Comparison of ENCODE assay signal across 8 cellular contexts in the genomic region with DNA sequence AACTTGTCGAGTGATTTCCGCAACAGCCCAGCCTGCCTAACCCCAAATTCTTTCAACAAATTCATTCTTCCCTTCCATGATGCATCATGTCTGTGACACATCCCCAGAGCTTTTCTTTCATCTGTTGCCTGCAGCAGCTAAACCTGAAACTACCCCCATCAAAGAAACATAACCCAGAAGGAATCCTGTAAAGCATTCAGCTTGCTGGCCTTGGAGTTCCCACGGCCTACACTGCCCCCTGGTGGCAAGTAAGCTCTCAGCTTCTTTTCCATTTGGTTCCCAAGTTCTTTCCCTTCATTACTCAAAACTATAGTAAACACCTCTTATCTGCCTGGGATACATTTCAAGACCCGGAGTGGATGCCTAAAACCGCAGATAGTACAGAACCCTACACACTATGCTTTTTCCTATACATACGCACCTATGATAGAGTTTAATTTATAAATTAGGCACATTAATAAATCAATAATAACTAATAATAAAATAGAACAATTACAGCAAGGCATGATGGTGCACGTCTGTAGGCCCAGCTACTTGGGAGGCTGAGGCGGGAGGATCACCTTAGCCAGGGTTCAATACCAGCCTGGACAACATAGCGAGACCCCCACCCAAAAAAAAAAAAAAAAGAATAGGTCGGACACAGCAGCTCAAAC. TPM values are rescaled to one million over a fixed set of nuclear protein-coding genes. Genes with fewer than 3 reads are reported as not detected.
DNase-seq lines count a peak whose midpoint lies in the region; ATAC-seq, FAIRE-seq and TF ChIP-seq lines count a peak whose summit lies in the region.

No MANE protein-coding gene starts in this region.

- peak; percentile 69 for FAIRE-seq in HTR-8/SVneo (lab: Jason Lieb, UNC)

- peak overlapping the region; percentile 25 for H3K27ac Mint-ChIP-seq in CD4-positive, alpha-beta T cell
- H3K27ac Mint-ChIP-seq in endodermal cell: no peak overlapping the region

- no peaks in the 10 kb centered on the region for H3K27me3 Mint-ChIP-seq in CD4-positive, alpha-beta T cell
- no peaks in the 10 kb centered on the region for H3K27me3 Mint-ChIP-seq in endodermal cell (ENCODE audit: insufficient read depth)

- H3K4me3 Mint-ChIP-seq in CD4-positive, alpha-beta T cell: no peak overlapping the region
- H3K4me3 Mint-ChIP-seq in endodermal cell: no peak overlapping the region

- H3K9ac ChIP-seq in endodermal cell (ENCODE audit: extremely low read depth, low read length, poor library complexity, severe bottlenecking): no peak overlapping the region

- H3K4me3 ChIP-seq in endodermal cell (ENCODE audit: low read length): no peak overlapping the region

- peaks cover 11% of the 10 kb centered on the region for H3K4me1 Mint-ChIP-seq in CD4-positive, alpha-beta T cell (ENCODE audit: low read depth)
- peaks cover 4% of the 10 kb centered on the region for H3K4me1 Mint-ChIP-seq in endodermal cell

- no peaks in the 10 kb centered on the region for H3K36me3 ChIP-seq in endodermal cell (ENCODE audit: control insufficient read depth, insufficient read depth, low read length)

- H3K9me3 Mint-ChIP-seq in CD4-positive, alpha-beta T cell: no peaks in the 10 kb centered on the region
- no peaks in the 10 kb centered on the region for H3K9me3 Mint-ChIP-seq in endodermal cell

- H3K27ac ChIP-seq in CD4-positive, alpha-beta T cell (ENCODE audit: low read depth, low read length): no peak overlapping the region
- H3K27ac ChIP-seq in endodermal cell (ENCODE audit: low read depth, low read length): no peak overlapping the region

- H3K4me1 ChIP-seq in endodermal cell (ENCODE audit: control insufficient read depth, insufficient read depth, low read length): no peaks in the 10 kb centered on the region

- WGBS in endodermal cell (ENCODE audit: insufficient coverage in 1 of 2, insufficient read length in 1 of 2), 2 experiments: 53 to 68% methylated on average over 3 to 9 of the region's 10 CpGs

- intact Hi-C loops in CD4-positive, alpha-beta T cell (cut with DNase I, micrococcal nuclease): loop anchor here (1.0 to 5.0 kb wide), 4 partner anchors 15 to 317 kb away; partner anchors contain the start of gene PHLDB3 (in 1 of the 2)

- no peaks in the 10 kb centered on the region for H3K9me3 ChIP-seq in CD4-positive, alpha-beta T cell (ENCODE audit: control insufficient read depth, low read length)
- no peaks in the 10 kb centered on the region for H3K9me3 ChIP-seq in endodermal cell (ENCODE audit: control insufficient read depth, low read length)

- TF ChIP-seq CTCF in CD4-positive, alpha-beta T cell (IDR thresholded peaks at IDR 0.05): peak; percentile 92
- peak; percentile 98 for TF ChIP-seq CTCF in endodermal cell (conservative IDR thresholded peaks at IDR 0.05)

- DNase-seq in CD4-positive, alpha-beta T cell: peak; percentile 71 to 83 (median 77)
- peak; percentile 86 for DNase-seq in HTR-8/SVneo (ENCODE audit: insufficient read length, low spot score)
- DNase-seq in NK-92 (lab: John Stamatoyannopoulos, UW; ENCODE audit: unreplicated experiment): peak; percentile 31
- peak; percentile 88 for DNase-seq in activated CD8-positive, alpha-beta memory T cell treated with anti-CD3 and anti-CD28 coated beads for 24 hours
- peak; percentile 91 for DNase-seq in endodermal cell
- DNase-seq in midbrain (lab: John Stamatoyannopoulos, UW): peak; percentile 80
- peak; percentile 58 to 79 for DNase-seq in stimulated activated CD8-positive, alpha-beta memory T cell treated with anti-CD3 and anti-CD28 coated beads, Interleukin-4, amount 100 ng/mL, for 4 hours (ENCODE audit: low read depth in 2 of 2, low spot score in 1 of 2)

- no peaks in the 10 kb centered on the region for H3K27me3 ChIP-seq in CD4-positive, alpha-beta T cell (ENCODE audit: control insufficient read depth, insufficient read depth, low read length)
- H3K27me3 ChIP-seq in endodermal cell (ENCODE audit: control insufficient read depth, insufficient read depth, low read length, poor library complexity, severe bottlenecking): no peaks in the 10 kb centered on the region

- CTCF ChIA-PET in CD4-positive, alpha-beta T cell (lab: Charles Lee): interaction anchor here (0.6 to 5.1 kb wide), 19 partner anchors 10 to 90 kb away, joined by 3 to 96 read pairs (median 5); partner anchors contain the start of genes IRGQ, LYPD3, PHLDB3 and ZNF575

- H3K36me3 Mint-ChIP-seq in CD4-positive, alpha-beta T cell (ENCODE audit: low read depth): peaks cover 17% of the 10 kb centered on the region
- peaks cover 4% of the 10 kb centered on the region for H3K36me3 Mint-ChIP-seq in endodermal cell (ENCODE audit: low read depth)

- peak; percentile 99 for ATAC-seq in CD4-positive, alpha-beta T cell (ENCODE audit: poor library complexity)
- no peak for ATAC-seq in HG02588 (IDR thresholded peaks at IDR 0.05; ENCODE audit: unreplicated experiment)

- POLR2A ChIA-PET in CD4-positive, alpha-beta T cell (lab: Charles Lee): interaction anchor here (0.7 to 3.5 kb wide), 11 partner anchors 13 to 87 kb away, joined by 3 to 67 read pairs (median 12); partner anchors contain the start of genes IRGQ, PHLDB3 and ZNF575

RNA-seq across cellular contexts. Expression of gene ETHE1, which starts 7.4 kb away (rescaled TPM):
- total RNA-seq in CD4-positive, alpha-beta T cell: 10 to 100 TPM; 20.2 to 21.7 TPM
- total RNA-seq in endodermal cell: 10 to 100 TPM; 13.0 to 15.2 TPM
- polyA plus RNA-seq in endodermal cell (2013, experiment 1 of 2): 21.1 TPM
- 17.8 TPM for polyA plus RNA-seq in endodermal cell (2013, experiment 2 of 2)

RNA-seq across cellular contexts. Expression of gene ZNF575, which starts 13.4 kb away (rescaled TPM):
- 1 to 10 TPM; 2.6 to 2.7 TPM for total RNA-seq in CD4-positive, alpha-beta T cell
- total RNA-seq in endodermal cell: under 1 TPM; 0.22 TPM
- polyA plus RNA-seq in endodermal cell (2013, experiment 1 of 2): 1.2 TPM
- polyA plus RNA-seq in endodermal cell (2013, experiment 2 of 2): 1.5 TPM

RNA-seq across cellular contexts. Expression of gene PHLDB3, which starts 15.0 kb away (rescaled TPM):
- 10 to 100 TPM; 75.1 to 77.4 TPM for total RNA-seq in CD4-positive, alpha-beta T cell
- total RNA-seq in endodermal cell: 10 to 100 TPM in 1 of 2 donors, 1 to 10 TPM in 1; 7.7 to 13.5 TPM
- polyA plus RNA-seq in endodermal cell (2013, experiment 1 of 2): 7.9 TPM
- polyA plus RNA-seq in endodermal cell (2013, experiment 2 of 2): 9.2 TPM

RNA-seq across cellular contexts. Expression of gene LYPD3, which starts 54.2 kb away (rescaled TPM):
- 10 to 100 TPM; 35.6 to 37.3 TPM for total RNA-seq in CD4-positive, alpha-beta T cell
- total RNA-seq in endodermal cell: under 1 TPM; 0.33 to 0.51 TPM
- polyA plus RNA-seq in endodermal cell (2013, experiment 1 of 2): 1.9 TPM
- polyA plus RNA-seq in endodermal cell (2013, experiment 2 of 2): 1.4 TPM

RNA-seq across cellular contexts. Expression of gene XRCC1, which starts 55.8 kb away (rescaled TPM):
- 10 to 100 TPM; 25.1 to 26.2 TPM for total RNA-seq in CD4-positive, alpha-beta T cell
- 10 to 100 TPM; 48.8 to 52.1 TPM for total RNA-seq in endodermal cell
- 73.8 TPM for polyA plus RNA-seq in endodermal cell (2013, experiment 1 of 2)
- 61.7 TPM for polyA plus RNA-seq in endodermal cell (2013, experiment 2 of 2)

Comparison
In these comparisons a context has a peak if more than half of its experiments do, and no peak if none do; other contexts are left out.
1. DNase-seq: peak in every context shown above with its lines; median percentile 91 in endodermal cell; 88 in activated CD8-positive, alpha-beta memory T cell treated with anti-CD3 and anti-CD28 coated beads for 24 hours; 86 in HTR-8/SVneo; 80 in midbrain; 77 in CD4-positive, alpha-beta T cell; 68 in stimulated activated CD8-positive, alpha-beta memory T cell treated with anti-CD3 and anti-CD28 coated beads, Interleukin-4, amount 100 ng/mL, for 4 hours; 31 in NK-92.
2. RNA of gene PHLDB3, which starts 15.0 kb away (total RNA-seq): 75.1 to 77.4 TPM in CD4-positive, alpha-beta T cell; 7.7 to 13.5 TPM in endodermal cell; every median in the first group is over 4 times any median in the second.